ENCODE assay signal across 8 cellular contexts in the genomic region with DNA sequence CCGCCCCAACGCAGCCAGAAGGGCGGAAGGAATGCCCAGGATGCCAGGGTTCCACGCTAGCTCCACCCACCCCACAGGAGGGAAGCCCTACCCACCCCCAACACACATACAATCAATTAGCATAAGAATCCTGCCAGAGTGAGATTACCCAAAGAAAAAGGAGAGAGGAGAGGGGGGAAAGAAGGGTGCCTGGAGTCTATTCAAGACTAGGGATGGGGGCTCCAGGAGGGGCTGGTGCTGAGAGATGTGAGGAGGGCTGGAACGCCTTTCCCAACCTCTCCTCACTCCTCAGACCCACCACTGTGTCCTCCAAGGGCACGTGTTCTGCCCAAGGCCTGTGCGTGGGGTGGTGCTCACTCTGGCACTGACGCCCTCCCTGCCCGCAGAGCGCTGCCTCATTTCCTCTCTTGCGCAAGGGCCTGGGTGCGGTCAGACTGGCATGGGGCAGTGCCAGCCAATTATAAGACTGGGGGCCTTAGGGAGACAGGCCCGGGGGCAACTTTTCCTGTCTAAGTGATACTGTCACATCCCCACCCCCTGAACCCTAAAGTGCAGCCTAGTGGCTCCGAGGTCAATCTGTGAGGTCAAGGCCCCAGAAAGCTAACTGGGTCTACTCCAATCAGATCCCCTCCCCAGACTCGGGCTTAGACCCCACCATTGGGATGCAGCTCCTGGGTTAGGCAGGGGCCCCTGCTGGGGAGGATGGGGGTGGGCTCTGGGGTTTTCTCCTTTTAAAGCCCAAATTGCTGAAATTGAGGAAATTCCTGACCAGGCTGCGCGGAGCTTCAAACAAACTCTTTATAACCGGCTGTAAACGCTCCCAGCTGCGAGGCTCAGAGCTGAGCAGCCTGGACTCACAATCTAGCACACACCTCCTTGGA. TPM values are rescaled to one million over a fixed set of nuclear protein-coding genes. Genes with fewer than 3 reads are reported as not detected.
DNase-seq lines count a peak whose midpoint lies in the region; ATAC-seq and TF ChIP-seq lines count a peak whose summit lies in the region.

No MANE protein-coding gene starts in this region.

- H3K4me3 ChIP-seq in cardiac fibroblast (replicated peaks in 1 of 2; ENCODE audit: low read depth in 2 of 2, low read length in 2 of 2) = no peak overlapping the region

- peak overlapping the region; percentile 94 for H3K4me3 Mint-ChIP-seq in mesothelial cell of epicardium

- TF ChIP-seq CTCF in cardiac fibroblast (IDR thresholded peaks at IDR 0.05; ENCODE audit: low read depth, low read length) (no peak), mesothelial cell of epicardium (IDR thresholded peaks at IDR 0.05; ENCODE audit: unreplicated experiment) (no peak)

- H3K36me3 Mint-ChIP-seq in mesothelial cell of epicardium = peaks cover 8% of the 10 kb centered on the region

- peaks cover 46% of the 10 kb centered on the region for H3K4me1 Mint-ChIP-seq in mesothelial cell of epicardium

- no peaks in the 10 kb centered on the region for H3K9me3 Mint-ChIP-seq in mesothelial cell of epicardium

- no peaks in the 10 kb centered on the region for H3K27me3 Mint-ChIP-seq in mesothelial cell of epicardium (ENCODE audit: low read depth)

- DNase-seq in AG20443 (ENCODE audit: low spot score) = peak; percentile 61
- peak; percentile 44 to 68 for DNase-seq in NOMO-1 (lab: John Stamatoyannopoulos, UW; ENCODE audit: unreplicated experiment in 2 of 2)
- DNase-seq in cardiac fibroblast (ENCODE audit: low read depth in 2 of 2) = peak; percentile 35 to 53
- DNase-seq in mesothelial cell of epicardium (ENCODE audit: low spot score in 2 of 2, unreplicated experiment in 2 of 2) = no peak
- DNase-seq in cortex of kidney (lab: John Stamatoyannopoulos, UW) = no peak
- DNase-seq in NK-92 (lab: John Stamatoyannopoulos, UW; ENCODE audit: unreplicated experiment) = no peak
- DNase-seq in SHP77 (lab: John Stamatoyannopoulos, UW) = no peak

- H3K27ac Mint-ChIP-seq in mesothelial cell of epicardium = peak overlapping the region; percentile 91

- ATAC-seq in GM19023 (IDR thresholded peaks at IDR 0.05; ENCODE audit: unreplicated experiment) = no peak

RNA-seq across cellular contexts. Expression of gene ITGB7, which starts 10.2 kb away (rescaled TPM):
- 3.2 to 4.9 TPM (median 4.6 TPM) in 3 replicates for total RNA-seq in mesothelial cell of epicardium

RNA-seq across cellular contexts. Expression of gene RARG, which starts 14.7 kb away (rescaled TPM):
- total RNA-seq in mesothelial cell of epicardium = 66.6 to 72.2 TPM (median 71.6 TPM) in 3 replicates

RNA-seq across cellular contexts. Expression of gene CSAD, which starts 36.6 kb away (rescaled TPM):
- 120 to 129 TPM (median 125 TPM) in 3 replicates for total RNA-seq in mesothelial cell of epicardium

RNA-seq across cellular contexts. Expression of gene ZNF740, which starts 36.8 kb away (rescaled TPM):
- total RNA-seq in mesothelial cell of epicardium = 96.5 to 105 TPM (median 97.5 TPM) in 3 replicates

RNA-seq across cellular contexts. Expression of gene ESPL1, which starts 50.8 kb away (rescaled TPM):
- 15.7 to 20.8 TPM (median 15.9 TPM) in 3 replicates for total RNA-seq in mesothelial cell of epicardium

Comparison
In these comparisons a context has a peak if more than half of its experiments do, and no peak if none do; other contexts are left out.
1. DNase-seq: peak in AG20443 (single experiment), NOMO-1 (2 of 2) and cardiac fibroblast (2 of 2); none in mesothelial cell of epicardium (0 of 2), cortex of kidney (single experiment), NK-92 (single experiment) and SHP77 (0 of 2).